ENCODE assay signal across 8 cellular contexts in the genomic region with DNA sequence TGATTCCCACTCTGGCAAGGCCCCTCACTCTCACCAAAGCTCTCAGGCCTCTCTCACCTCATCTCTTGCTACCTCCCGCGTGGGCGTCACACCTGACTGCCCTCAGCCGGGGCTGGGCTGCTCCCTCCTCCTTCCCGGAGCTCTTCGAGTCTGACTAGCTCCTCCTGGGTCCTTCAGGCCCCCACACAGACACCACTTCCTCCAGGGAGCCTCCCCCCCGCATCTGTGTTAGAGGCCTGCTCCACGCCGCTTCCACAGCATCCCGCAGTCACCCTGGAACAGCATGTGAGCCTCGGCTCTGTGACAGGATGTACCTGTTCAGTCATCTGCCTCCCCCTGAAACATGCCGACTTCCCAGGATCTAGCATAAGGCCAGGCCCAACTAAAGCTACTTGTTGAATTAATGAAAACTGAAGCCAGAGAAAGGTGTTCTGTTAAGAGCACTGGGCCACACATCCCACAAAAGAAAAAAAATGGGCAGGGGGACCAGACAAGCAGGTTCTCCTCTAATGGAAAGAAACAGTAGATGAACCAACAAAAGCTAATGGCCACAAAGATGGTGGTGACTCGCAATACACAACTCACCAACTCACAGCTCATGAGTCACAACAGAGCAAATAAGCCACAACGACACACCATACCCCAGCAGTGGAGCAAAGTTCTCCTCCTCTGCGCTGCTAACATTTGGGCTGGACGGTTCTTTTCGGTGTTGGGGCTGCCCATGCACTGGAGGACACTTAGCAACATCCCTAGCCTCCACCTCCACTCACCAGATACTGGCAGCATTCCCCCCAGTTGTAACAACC. TPM values are rescaled to one million over a fixed set of nuclear protein-coding genes. Genes with fewer than 3 reads are reported as not detected.
DNase-seq lines count a peak whose midpoint lies in the region; TF ChIP-seq lines count a peak whose summit lies in the region.

No MANE protein-coding gene starts in this region.

- no peak for TF ChIP-seq CTCF in parathyroid adenoma (IDR thresholded peaks at IDR 0.05)

- peaks cover 59% of the 10 kb centered on the region for H3K79me2 ChIP-seq in parathyroid adenoma

- H3K27me3 ChIP-seq in parathyroid adenoma (ENCODE audit: control insufficient read depth, insufficient read depth, low read length), result no peaks in the 10 kb centered on the region

- no peak overlapping the region for H3K27ac ChIP-seq in parathyroid adenoma

- H2AFZ ChIP-seq in parathyroid adenoma, result no peak overlapping the region

- H3K4me1 ChIP-seq in parathyroid adenoma, result peaks cover 15% of the 10 kb centered on the region

- no peaks in the 10 kb centered on the region for H3K36me3 ChIP-seq in parathyroid adenoma (ENCODE audit: control insufficient read depth, insufficient read depth, low read length)

- peak overlapping the region; percentile 53 for H3K4me2 ChIP-seq in parathyroid adenoma (ENCODE audit: low read length)

- H3K9ac ChIP-seq in parathyroid adenoma, result no peak overlapping the region

- DNase-seq in NK-92 treated with Interleukin-12 subunit alpha and Interleukin-12 subunit beta, amount 100 ng/mL, for 24 hours (lab: John Stamatoyannopoulos, UW), result peak; percentile 69
- DNase-seq in NK-92 (lab: John Stamatoyannopoulos, UW; ENCODE audit: unreplicated experiment) (no peak), T-helper 22 cell (ENCODE audit: low read depth) (peak; percentile 20), dermis blood vessel endothelial cell (peak; percentile 9), cortex of kidney (lab: John Stamatoyannopoulos, UW) (no peak), OCI-M2 (lab: John Stamatoyannopoulos, UW; ENCODE audit: unreplicated experiment) (no peak), NCI-H1930 (lab: John Stamatoyannopoulos, UW) (no peak)

- H3K9me3 ChIP-seq in parathyroid adenoma (ENCODE audit: control insufficient read depth, low read length), result no peaks in the 10 kb centered on the region

- no peak overlapping the region for H3K4me3 ChIP-seq in parathyroid adenoma (ENCODE audit: low read depth, low read length)

RNA-seq across cellular contexts. Expression of a gene that starts 3.0 kb away (rescaled TPM):
- 23.8 and 54.5 TPM in 2 replicates for total RNA-seq in dermis blood vessel endothelial cell

RNA-seq across cellular contexts. Expression of a gene that starts 24.1 kb away (rescaled TPM):
- total RNA-seq in dermis blood vessel endothelial cell, result 23.5 and 41.4 TPM in 2 replicates

RNA-seq across cellular contexts. Expression of a gene that starts 27.3 kb away (rescaled TPM):
- total RNA-seq in dermis blood vessel endothelial cell, result 1.0 and 1.1 TPM in 2 replicates

RNA-seq across cellular contexts. Expression of a gene that starts 28.0 kb away (rescaled TPM):
- 0.79 and 2.2 TPM in 2 replicates for total RNA-seq in dermis blood vessel endothelial cell

RNA-seq across cellular contexts. Expression of a gene that starts 46.5 kb away (rescaled TPM):
- total RNA-seq in dermis blood vessel endothelial cell, result 0.17 and 0.19 TPM in 2 replicates

Comparison
In these comparisons a context has a peak if more than half of its experiments do, and no peak if none do; other contexts are left out.
1. DNase-seq: peak in NK-92 treated with Interleukin-12 subunit alpha and Interleukin-12 subunit beta, amount 100 ng/mL, for 24 hours (single experiment), T-helper 22 cell (single experiment) and dermis blood vessel endothelial cell (single experiment); none in NK-92 (single experiment), cortex of kidney (single experiment), OCI-M2 (single experiment) and NCI-H1930 (0 of 2).